ENCODE assay signal across 7 cellular contexts in the genomic region with DNA sequence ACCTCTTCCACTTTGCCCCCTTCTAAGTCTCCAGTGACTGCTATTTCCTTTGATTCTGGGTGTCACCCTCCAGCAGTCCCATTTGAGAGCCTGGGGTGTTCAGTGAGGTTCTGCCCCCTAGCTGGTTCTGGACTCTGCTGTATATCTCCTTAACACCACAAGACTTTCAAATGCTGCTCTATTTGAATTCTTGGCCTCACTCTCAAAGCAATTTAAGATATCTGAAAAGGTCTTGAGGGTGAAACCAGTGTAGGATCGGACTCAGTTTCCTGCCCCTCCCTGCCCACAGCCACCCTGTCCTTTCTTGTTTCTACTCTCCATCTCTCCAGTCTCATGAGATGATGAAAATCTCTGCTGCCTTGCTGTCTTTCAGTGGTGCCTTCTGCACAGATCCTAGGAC.
"Had no signal": no experiment of that assay in that cellular context is flagged by ENCODE, and none has a peak within 500 bp of the region (broad histone marks: within the 10 kb centered on the region; RNA-seq: fewer than 3 reads in every experiment).

No MANE protein-coding gene starts in this region.

- H3K27ac Mint-ChIP-seq: H9 had no signal

- DNase-seq: GOT3, H9, HCEC 1CT, IMR-90 had no signal

- ATAC-seq: K562 had no signal

- FAIRE-seq: H54, HTR-8/SVneo, K562 had no signal

- H3K4me3 Mint-ChIP-seq: H9 had no signal

- H3K4me3 ChIP-seq: K562 had no signal
